ENCODE assay signal across 18 cellular contexts in genomic region chr20:13799974-13800373, GRCh38. TPM values are rescaled to one million over a fixed set of nuclear protein-coding genes. Genes with fewer than 3 reads are reported as not detected.
DNase-seq lines count a peak whose midpoint lies in the region; ATAC-seq and TF ChIP-seq lines count a peak whose summit lies in the region.
"Had no signal": no experiment of that assay in that cellular context is flagged by ENCODE, and none has a peak within 500 bp of the region (broad histone marks: within the 10 kb centered on the region; RNA-seq: fewer than 3 reads in every experiment).

No MANE protein-coding gene starts in this region.

- H3K4me1 ChIP-seq in muscle layer of colon (ENCODE audit: insufficient read depth, low read length) (peaks cover 15% of the 10 kb centered on the region), aorta (ENCODE audit: control insufficient read depth in 1 of 2, insufficient read depth in 2 of 2, low read length in 2 of 2) (no peaks in the 10 kb centered on the region)

- no peak overlapping the region for H3K4me3 Mint-ChIP-seq in activated CD8-positive, alpha-beta T cell treated with anti-CD3 and anti-CD28 coated beads for 36 hours
- H3K4me3 Mint-ChIP-seq in activated CD8-positive, alpha-beta T cell treated with anti-CD3 and anti-CD28 coated beads, Interleukin-2, amount 10 ng/mL, durations not matched to agents 7 days and 5 days = no peak overlapping the region
- H3K4me3 Mint-ChIP-seq in type B pancreatic cell = peak overlapping the region; percentile 6
- H3K4me3 Mint-ChIP-seq: HFFc6 had no signal

- no peaks in the 10 kb centered on the region for H3K4me1 Mint-ChIP-seq in activated CD8-positive, alpha-beta T cell treated with anti-CD3 and anti-CD28 coated beads for 36 hours (ENCODE audit: low read depth)
- no peaks in the 10 kb centered on the region for H3K4me1 Mint-ChIP-seq in activated CD8-positive, alpha-beta T cell treated with anti-CD3 and anti-CD28 coated beads, Interleukin-2, amount 10 ng/mL, durations not matched to agents 7 days and 5 days (ENCODE audit: low read depth)
- H3K4me1 Mint-ChIP-seq in type B pancreatic cell (ENCODE audit: unreplicated experiment) = no peaks in the 10 kb centered on the region

- H3K27me3 Mint-ChIP-seq in activated CD8-positive, alpha-beta T cell treated with anti-CD3 and anti-CD28 coated beads for 36 hours = no peaks in the 10 kb centered on the region
- H3K27me3 Mint-ChIP-seq in activated CD8-positive, alpha-beta T cell treated with anti-CD3 and anti-CD28 coated beads, Interleukin-2, amount 10 ng/mL, durations not matched to agents 7 days and 5 days (ENCODE audit: low read depth) = no peaks in the 10 kb centered on the region
- H3K27me3 Mint-ChIP-seq in type B pancreatic cell = no peaks in the 10 kb centered on the region

- no peak for DNase-seq in activated CD8-positive, alpha-beta T cell treated with anti-CD3 and anti-CD28 coated beads for 36 hours
- DNase-seq in activated CD8-positive, alpha-beta T cell treated with anti-CD3 and anti-CD28 coated beads, Interleukin-2, amount 10 ng/mL, durations not matched to agents 7 days and 5 days = no peak
- peak; percentile 4 for DNase-seq in epithelial cell of esophagus (ENCODE audit: low read depth)
- no peak for DNase-seq in type B pancreatic cell (ENCODE audit: extremely low spot score, unreplicated experiment)
- DNase-seq in aorta = no peak
- DNase-seq in NCI-H2196 (lab: John Stamatoyannopoulos, UW; ENCODE audit: unreplicated experiment) = no peak
- DNase-seq: activated CD4-positive, alpha-beta T cell treated with anti-CD3 and anti-CD28 coated beads for 1 hour; activated CD8-positive, alpha-beta memory T cell treated with anti-CD3 and anti-CD28 coated beads, Interleukin-2, amount 50 U/mL, for 4 hours; activated naive CD4-positive, alpha-beta T cell treated with Interleukin-2 at 50 U/mL for 16 hours; GDM1; NCI-H1048; T1000 had no signal

- H3K9ac ChIP-seq in muscle layer of colon (ENCODE audit: low read length) = no peak overlapping the region
- H3K9ac ChIP-seq: KMS-11 had no signal

- POLR2A ChIA-PET in activated CD8-positive, alpha-beta T cell treated with anti-CD3 and anti-CD28 coated beads for 36 hours (lab: Charles Lee) = no interaction called here
- POLR2A ChIA-PET in activated CD8-positive, alpha-beta T cell treated with anti-CD3 and anti-CD28 coated beads, Interleukin-2, amount 10 ng/mL, durations not matched to agents 7 days and 5 days (lab: Charles Lee) = interaction anchor here (1.5 kb wide), 1 partner anchor 15 kb away, joined by 5 read pairs; the partner anchor contains the start of genes ESF1 and NDUFAF5

- H3K9me3 ChIP-seq in muscle layer of colon (ENCODE audit: low read length) (no peaks in the 10 kb centered on the region), aorta (ENCODE audit: control insufficient read depth, low read length) (no peaks in the 10 kb centered on the region)
- H3K9me3 ChIP-seq: ovary had no signal

- H3K27ac ChIP-seq in muscle layer of colon (ENCODE audit: low read depth, low read length) (peak overlapping the region; percentile 19), aorta (ENCODE audit: low read depth in 1 of 2, low read length in 2 of 2) (peak overlapping the region in 1 of 2 donors; percentile 44)
- H3K27ac ChIP-seq: coronary artery, KMS-11, ovary had no signal

- no peak overlapping the region for H3K4me3 ChIP-seq in epithelial cell of esophagus (ENCODE audit: low read length)
- H3K4me3 ChIP-seq in muscle layer of colon (ENCODE audit: low read depth in 1 of 2, low read length in 2 of 2) = no peak overlapping the region
- H3K4me3 ChIP-seq in aorta (ENCODE audit: low read length in 2 of 2) = no peak overlapping the region
- H3K4me3 ChIP-seq: coronary artery, ovary had no signal

- no peak for ATAC-seq in activated CD8-positive, alpha-beta T cell treated with anti-CD3 and anti-CD28 coated beads for 36 hours
- ATAC-seq in activated CD8-positive, alpha-beta T cell treated with anti-CD3 and anti-CD28 coated beads, Interleukin-2, amount 10 ng/mL, durations not matched to agents 7 days and 5 days = no peak
- ATAC-seq in aorta (ENCODE audit: low FRiP score) (no peak), HG03139 (IDR thresholded peaks at IDR 0.05; ENCODE audit: unreplicated experiment) (no peak)

- peaks cover 39% of the 10 kb centered on the region for H3K36me3 Mint-ChIP-seq in activated CD8-positive, alpha-beta T cell treated with anti-CD3 and anti-CD28 coated beads for 36 hours (ENCODE audit: low read depth)
- peaks cover 47% of the 10 kb centered on the region for H3K36me3 Mint-ChIP-seq in activated CD8-positive, alpha-beta T cell treated with anti-CD3 and anti-CD28 coated beads, Interleukin-2, amount 10 ng/mL, durations not matched to agents 7 days and 5 days (ENCODE audit: low read depth)
- peaks cover 38% of the 10 kb centered on the region for H3K36me3 Mint-ChIP-seq in type B pancreatic cell

- H3K36me3 ChIP-seq in muscle layer of colon (ENCODE audit: insufficient read depth, low read length) (peaks cover 67% of the 10 kb centered on the region), aorta (ENCODE audit: control insufficient read depth in 1 of 2, insufficient read depth in 2 of 2, low read length in 1 of 2) (peaks cover 2 to 3% of the 10 kb centered on the region in 2 donors)
- H3K36me3 ChIP-seq: ovary had no signal

- 87% methylated on average over 2 of the region's 2 CpGs for WGBS in aorta, 2 donors

- intact Hi-C loops in activated CD8-positive, alpha-beta T cell treated with anti-CD3 and anti-CD28 coated beads for 36 hours (cut with micrococcal nuclease) = no loop called here
- intact Hi-C loops in aorta (cut with DNase I) = no loop called here

- no peaks in the 10 kb centered on the region for H3K9me3 Mint-ChIP-seq in activated CD8-positive, alpha-beta T cell treated with anti-CD3 and anti-CD28 coated beads for 36 hours
- no peaks in the 10 kb centered on the region for H3K9me3 Mint-ChIP-seq in activated CD8-positive, alpha-beta T cell treated with anti-CD3 and anti-CD28 coated beads, Interleukin-2, amount 10 ng/mL, durations not matched to agents 7 days and 5 days (ENCODE audit: insufficient read depth)
- H3K9me3 Mint-ChIP-seq in type B pancreatic cell = no peaks in the 10 kb centered on the region
- H3K9me3 Mint-ChIP-seq: HFFc6 had no signal

- peak overlapping the region; percentile 53 for H3K27ac Mint-ChIP-seq in activated CD8-positive, alpha-beta T cell treated with anti-CD3 and anti-CD28 coated beads for 36 hours
- H3K27ac Mint-ChIP-seq in activated CD8-positive, alpha-beta T cell treated with anti-CD3 and anti-CD28 coated beads, Interleukin-2, amount 10 ng/mL, durations not matched to agents 7 days and 5 days = no peak overlapping the region
- H3K27ac Mint-ChIP-seq in type B pancreatic cell = peak overlapping the region; percentile 61

- TF ChIP-seq CTCF in activated CD8-positive, alpha-beta T cell treated with anti-CD3 and anti-CD28 coated beads for 36 hours (IDR thresholded peaks at IDR 0.05) = no peak
- TF ChIP-seq CTCF in epithelial cell of esophagus (IDR thresholded peaks at IDR 0.05; ENCODE audit: insufficient read depth, low read depth, low read length, missing control alignments) (no peak), type B pancreatic cell (conservative IDR thresholded peaks at IDR 0.05) (no peak)

- no peaks in the 10 kb centered on the region for H3K27me3 ChIP-seq in muscle layer of colon (ENCODE audit: control insufficient read depth in 1 of 2, insufficient read depth in 2 of 2, low read length in 2 of 2)
- H3K27me3 ChIP-seq in aorta (ENCODE audit: control insufficient read depth in 1 of 2, insufficient read depth in 2 of 2, low read length in 1 of 2) = no peaks in the 10 kb centered on the region
- H3K27me3 ChIP-seq: ovary had no signal

- CTCF ChIA-PET in activated CD8-positive, alpha-beta T cell treated with anti-CD3 and anti-CD28 coated beads for 36 hours (lab: Charles Lee) = interaction anchor here (0.8 to 1.7 kb wide), 4 partner anchors 11 to 34 kb away, joined by 3 to 4 read pairs (median 4); no protein-coding TSS in a partner anchor
- CTCF ChIA-PET in activated CD8-positive, alpha-beta T cell treated with anti-CD3 and anti-CD28 coated beads, Interleukin-2, amount 10 ng/mL, durations not matched to agents 7 days and 5 days (lab: Charles Lee) = interaction anchor here (1.0 to 1.2 kb wide), 2 partner anchors 8 to 20 kb away, joined by 3 to 4 read pairs; no protein-coding TSS in a partner anchor

RNA-seq across cellular contexts. Expression of gene NDUFAF5, which starts 15.1 kb away (rescaled TPM):
- total RNA-seq in activated CD8-positive, alpha-beta T cell treated with anti-CD3 and anti-CD28 coated beads for 36 hours = 10 to 100 TPM; 25.9 to 28.4 TPM
- total RNA-seq in activated CD8-positive, alpha-beta T cell treated with anti-CD3 and anti-CD28 coated beads, Interleukin-2, amount 10 ng/mL, durations not matched to agents 7 days and 5 days = 10 to 100 TPM; 26.3 to 34.6 TPM
- 24.6 and 26.1 TPM in 2 replicates for total RNA-seq in type B pancreatic cell (ENCODE audit: low replicate concordance)
- total RNA-seq in aorta = 10 to 100 TPM; 24.3 to 27.0 TPM
- polyA plus RNA-seq in aorta = 10 to 100 TPM; 23.5 to 25.7 TPM

RNA-seq across cellular contexts. Expression of gene ESF1, which starts 15.3 kb away (rescaled TPM):
- 10 to 100 TPM; 19.9 to 20.4 TPM for total RNA-seq in activated CD8-positive, alpha-beta T cell treated with anti-CD3 and anti-CD28 coated beads for 36 hours
- 10 to 100 TPM; 13.1 to 13.2 TPM for total RNA-seq in activated CD8-positive, alpha-beta T cell treated with anti-CD3 and anti-CD28 coated beads, Interleukin-2, amount 10 ng/mL, durations not matched to agents 7 days and 5 days
- total RNA-seq in type B pancreatic cell (ENCODE audit: low replicate concordance) (12.6 and 17.7 TPM in 2 replicates), aorta (10 to 100 TPM; 14.3 to 18.2 TPM)
- polyA plus RNA-seq in aorta = 10 to 100 TPM in 1 of 2 donors, 1 to 10 TPM in 1; 6.8 to 14.4 TPM
